In genomic region chr1:118979754-118980270, GRCh38 we compare ENCODE assay signal across 12 cellular contexts. TPM values are rescaled to one million over a fixed set of nuclear protein-coding genes. Genes with fewer than 3 reads are reported as not detected.
DNase-seq lines count a peak whose midpoint lies in the region; TF ChIP-seq lines count a peak whose summit lies in the region.
"Had no signal": no experiment of that assay in that cellular context is flagged by ENCODE, and none has a peak within 500 bp of the region (broad histone marks: within the 10 kb centered on the region; RNA-seq: fewer than 3 reads in every experiment).

No MANE protein-coding gene starts in this region.

- H4K20me1 ChIP-seq in SK-N-SH (ENCODE audit: insufficient read depth) = no peaks in the 10 kb centered on the region
- H4K20me1 ChIP-seq: BLaER1 had no signal

- CTCF ChIA-PET in SK-N-SH (lab: Yijun Ruan, JAX) = interaction anchor here (0.8 to 1.5 kb wide), 2 partner anchors 14 to 29 kb away, joined by 3 to 5 read pairs; no protein-coding TSS in a partner anchor

- H3K9me3 ChIP-seq in SK-N-SH (no peaks in the 10 kb centered on the region), esophagus muscularis mucosa (no peaks in the 10 kb centered on the region)

- intact Hi-C loops in esophagus muscularis mucosa (cut with DNase I) = no loop called here

- H3K4me1 ChIP-seq in SK-N-SH (ENCODE audit: control insufficient read depth in 1 of 2, insufficient read depth in 2 of 2, low read depth in 1 of 2, low read length in 1 of 2) (no peaks in the 10 kb centered on the region), esophagus muscularis mucosa (peaks cover 12 to 24% (median 22%) of the 10 kb centered on the region in 4 donors)
- H3K4me1 ChIP-seq: BLaER1 had no signal

- TF ChIP-seq EP300 in SK-N-SH (IDR thresholded peaks at IDR 0.05; ENCODE audit: borderline replicate concordance in 1 of 2, low read depth in 1 of 2, low read length in 1 of 2) (no peak), esophagus muscularis mucosa (IDR thresholded peaks at IDR 0.05) (no peak)

- peak overlapping the region; percentile 67 for H3K4me3 Mint-ChIP-seq in osteocyte (ENCODE audit: unreplicated experiment)
- H3K4me3 Mint-ChIP-seq: natural killer cell had no signal

- H3K36me3 Mint-ChIP-seq in osteocyte (ENCODE audit: unreplicated experiment) = peaks cover 6% of the 10 kb centered on the region

- no peak for TF ChIP-seq CTCF in SK-N-SH (IDR thresholded peaks at IDR 0.05)
- no peak for TF ChIP-seq CTCF in esophagus muscularis mucosa (IDR thresholded peaks at IDR 0.05)
- no peak for TF ChIP-seq CTCF in osteocyte (IDR thresholded peaks at IDR 0.05)

- peaks cover 96% of the 10 kb centered on the region for H3K27me3 ChIP-seq in SK-N-SH (ENCODE audit: insufficient read depth)
- H3K27me3 ChIP-seq in esophagus muscularis mucosa = peaks cover 0 to 76% (median 49%) of the 10 kb centered on the region in 4 donors
- H3K27me3 ChIP-seq: BLaER1 had no signal

- peak overlapping the region; percentile 52 for H3K4me2 ChIP-seq in SK-N-SH
- H3K4me2 ChIP-seq: BLaER1 had no signal

- H3K4me1 Mint-ChIP-seq in osteocyte (ENCODE audit: unreplicated experiment) = peaks cover 16% of the 10 kb centered on the region

- H3K36me3 ChIP-seq in SK-N-SH (replicated peaks in 1 of 2; ENCODE audit: control insufficient read depth in 1 of 2, insufficient read depth in 2 of 2, low read length in 1 of 2) (no peaks in the 10 kb centered on the region), esophagus muscularis mucosa (no peaks in the 10 kb centered on the region)
- H3K36me3 ChIP-seq: BLaER1 had no signal

- no peak overlapping the region for H3K27ac ChIP-seq in SK-N-SH (ENCODE audit: low read depth in 2 of 2, low read length in 1 of 2)
- H3K27ac ChIP-seq in esophagus muscularis mucosa (replicated peaks in 1 of 4) = no peak overlapping the region
- H3K27ac ChIP-seq: BLaER1 had no signal

- TF ChIP-seq POLR2A in esophagus muscularis mucosa (IDR thresholded peaks at IDR 0.05; ENCODE audit: low read depth) = no peak

- H3K27me3 Mint-ChIP-seq in osteocyte (ENCODE audit: unreplicated experiment) = peaks cover 78% of the 10 kb centered on the region

- no peak for TF ChIP-seq RAD21 in SK-N-SH (IDR thresholded peaks at IDR 0.05; ENCODE audit: low read length)

- no peak overlapping the region for H3K9ac ChIP-seq in SK-N-SH
- H3K9ac ChIP-seq: BLaER1 had no signal

- POLR2A ChIA-PET in SK-N-SH (lab: Yijun Ruan, JAX) = no interaction called here

- no peaks in the 10 kb centered on the region for H3K9me3 Mint-ChIP-seq in osteocyte (ENCODE audit: unreplicated experiment)
- H3K9me3 Mint-ChIP-seq: natural killer cell had no signal

- DNase-seq in ELF-1 (ENCODE audit: low read depth, low spot score) = peak; percentile 42
- peak; percentile 46 for DNase-seq in SK-N-SH
- DNase-seq in esophagus muscularis mucosa (ENCODE audit: extremely low spot score) = no peak
- DNase-seq in osteocyte (ENCODE audit: extremely low spot score, unreplicated experiment) = no peak
- no peak for DNase-seq in NCI-H1417 treated with DMSO at 0.1 percent for 48 hours (lab: John Stamatoyannopoulos, UW)
- no peak for DNase-seq in NCI-H128 (lab: John Stamatoyannopoulos, UW; ENCODE audit: unreplicated experiment)
- DNase-seq in T1000 (lab: John Stamatoyannopoulos, UW) = no peak
- no peak for DNase-seq in mucosa of gallbladder (ENCODE audit: low spot score)
- DNase-seq: amygdala, natural killer cell, T-helper 9 cell had no signal

- H3K27ac Mint-ChIP-seq in osteocyte (ENCODE audit: unreplicated experiment) = peak overlapping the region; percentile 46
- H3K27ac Mint-ChIP-seq: natural killer cell had no signal

- no peak overlapping the region for H2AFZ ChIP-seq in SK-N-SH (ENCODE audit: low read depth)

- peak overlapping the region in 1 of 2 experiments; percentile 7; a peak in 1 of 4 replicates for H3K4me3 ChIP-seq in SK-N-SH (ENCODE audit: low read depth in 2 of 2, low read length in 1 of 2)
- H3K4me3 ChIP-seq in esophagus muscularis mucosa = peak overlapping the region; percentile 11 to 27 (median 22)
- H3K4me3 ChIP-seq: BLaER1 had no signal

- H3K9me2 ChIP-seq in SK-N-SH = no peaks in the 10 kb centered on the region

- no peaks in the 10 kb centered on the region for H3F3A ChIP-seq in SK-N-SH (replicated peaks; ENCODE audit: insufficient read depth)

- H3K79me2 ChIP-seq in SK-N-SH (ENCODE audit: insufficient read depth) = no peaks in the 10 kb centered on the region

- 20% methylated on average over 29 of the region's 51 CpGs for WGBS in SK-N-SH (ENCODE audit: low lambda C conversion rate)
- WGBS in esophagus muscularis mucosa = 10% methylated on average over 47 of the region's 51 CpGs

TF ChIP-seq in SK-N-SH, 30 proteins besides CTCF, POLR2A, EP300 and RAD21:
- TF ChIP-seq, protein P1, sequence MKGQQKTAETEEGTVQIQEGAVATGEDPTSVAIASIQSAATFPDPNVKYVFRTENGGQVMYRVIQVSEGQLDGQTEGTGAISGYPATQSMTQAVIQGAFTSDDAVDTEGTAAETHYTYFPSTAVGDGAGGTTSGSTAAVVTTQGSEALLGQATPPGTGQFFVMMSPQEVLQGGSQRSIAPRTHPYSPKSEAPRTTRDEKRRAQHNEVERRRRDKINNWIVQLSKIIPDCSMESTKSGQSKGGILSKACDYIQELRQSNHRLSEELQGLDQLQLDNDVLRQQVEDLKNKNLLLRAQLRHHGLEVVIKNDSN (IDR thresholded peaks at IDR 0.05; ENCODE audit: borderline replicate concordance, low read depth) = no peak
- no peak for TF ChIP-seq CHD2 (IDR thresholded peaks at IDR 0.05; ENCODE audit: low read length, partially characterized antibody)
- TF ChIP-seq RFX5 (IDR thresholded peaks at IDR 0.05; ENCODE audit: low read length) = no peak
- no peak for TF ChIP-seq SIN3A (IDR thresholded peaks at IDR 0.05; ENCODE audit: borderline replicate concordance, low read depth, low read length)
- TF ChIP-seq ELF1 (IDR thresholded peaks at IDR 0.05) = no peak
- no peak for TF ChIP-seq FOXJ3 (CRISPR knock-in tag; IDR thresholded peaks at IDR 0.05)
- no peak for TF ChIP-seq USF2 (IDR thresholded peaks at IDR 0.05; ENCODE audit: borderline replicate concordance, low read depth, low read length)
- no peak for TF ChIP-seq GABPA (IDR thresholded peaks at IDR 0.05; ENCODE audit: low read depth)
- no peak for TF ChIP-seq MEF2A (IDR thresholded peaks at IDR 0.05; ENCODE audit: borderline replicate concordance, low read depth)
- no peak for TF ChIP-seq TEAD4 (IDR thresholded peaks at IDR 0.05; ENCODE audit: borderline replicate concordance, insufficient read depth)
- TF ChIP-seq FOXM1 (IDR thresholded peaks at IDR 0.05; ENCODE audit: low read depth) = no peak

RNA-seq across cellular contexts. Expression of gene TBX15, which starts 8.3 kb away (rescaled TPM):
- 0.02 TPM in 1 of 2 replicates, not detected in the other for polyA plus RNA-seq in SK-N-SH (2012; rRNA removed)
- polyA plus RNA-seq in SK-N-SH (2012; cell fraction: cytosol; rRNA removed) = 0.01 TPM in 1 of 2 replicates, not detected in the other
- polyA plus RNA-seq in SK-N-SH (2012; cell fraction: nucleus; rRNA removed) = 0.01 TPM in 1 of 2 replicates, not detected in the other
- total RNA-seq in esophagus muscularis mucosa (1 to 10 TPM in 1 of 4 donors, under 1 TPM in 3; 0.42 to 1.2 (median 0.79) TPM), osteocyte (3.1 and 4.3 TPM in 2 replicates), mucosa of gallbladder (0.20 TPM)
- total RNA-seq: natural killer cell had no signal

Comparison
In these comparisons a context has a peak if more than half of its experiments do, and no peak if none do; other contexts are left out.
1. DNase-seq: peak in ELF-1 (single experiment) and SK-N-SH (single experiment); none in esophagus muscularis mucosa (single experiment), osteocyte (single experiment), NCI-H1417 treated with DMSO at 0.1 percent for 48 hours (single experiment), NCI-H128 (single experiment), T1000 (single experiment) and mucosa of gallbladder (single experiment).